Comparison of ENCODE assay signal across 10 cellular contexts in genomic region chr17:6551909-6552768, GRCh38. TPM values are rescaled to one million over a fixed set of nuclear protein-coding genes. Genes with fewer than 3 reads are reported as not detected.
A peak's percentile ranks its signal among the peaks of the same experiment; 100 is the strongest.
DNase-seq lines count a peak whose midpoint lies in the region; ATAC-seq, FAIRE-seq and TF ChIP-seq lines count a peak whose summit lies in the region.
"Had no signal": no experiment of that assay in that cellular context is flagged by ENCODE, and none has a peak within 500 bp of the region (broad histone marks: within the 10 kb centered on the region; RNA-seq: fewer than 3 reads in every experiment).

No MANE protein-coding gene starts in this region.

- in situ Hi-C loops in transverse colon (cut with MboI; ENCODE audit: low pct_ligation_motif_present in 1 of 4, low pct_unique_long_range_greater_than_20kb in 1 of 4, low sequenced_read_pairs in 3 of 4): no loop called here

- CTCF ChIA-PET in RWPE1 (lab: Yijun Ruan, JAX): interaction anchor here (0.7 to 1.3 kb wide), 2 partner anchors 77 to 966 kb away, joined by 3 to 5 read pairs; no protein-coding TSS in a partner anchor

- TF ChIP-seq POLR2A in lower leg skin (IDR thresholded peaks at IDR 0.05): no peak
- peak; percentile 44 for TF ChIP-seq POLR2A in transverse colon (IDR thresholded peaks at IDR 0.05)
- no peak for TF ChIP-seq POLR2A in GM12891 (IDR thresholded peaks at IDR 0.05; ENCODE audit: low read depth, low read length)

- intact Hi-C loops in lower leg skin (cut with DNase I; ENCODE audit: low total_unique reads) (no loop called here), transverse colon (cut with DNase I; ENCODE audit: low total_unique reads) (no loop called here)

- FAIRE-seq in GM12891 (lab: Jason Lieb, UNC): no peak
- FAIRE-seq: TTC549 had no signal

- WGBS in lower leg skin, 2 donors: 38 to 41% methylated on average over 13 of the region's 13 CpGs
- WGBS in transverse colon (ENCODE audit: low coverage in 1 of 2), 2 donors: 49 to 50% methylated on average over 8 to 13 of the region's 13 CpGs

- POLR2A ChIA-PET in RWPE1 (lab: Yijun Ruan, JAX; ENCODE audit: low non-redundant PET): interaction anchor here (0.9 kb wide), 1 partner anchor 28 kb away, joined by 3 read pairs; no protein-coding TSS in a partner anchor

- DNase-seq in NCI-H2227 (lab: John Stamatoyannopoulos, UW; ENCODE audit: unreplicated experiment): peak; percentile 11
- no peak for DNase-seq in NCI-H2227 treated with DMSO at 0.1 percent for 48 hours (lab: John Stamatoyannopoulos, UW)
- peak; percentile 84 for DNase-seq in RWPE1 (ENCODE audit: low spot score)
- DNase-seq in lower leg skin (ENCODE audit: low spot score in 2 of 2): peak; percentile 61 to 93
- peak; percentile 88 for DNase-seq in transverse colon
- no peak for DNase-seq in GM12891 (ENCODE audit: insufficient read length, low spot score)
- DNase-seq in activated CD4-positive, CD25-positive, alpha-beta regulatory T cell (lab: John Stamatoyannopoulos, UW): no peak
- DNase-seq: ACHN had no signal

- H3K9me3 ChIP-seq in transverse colon: no peaks in the 10 kb centered on the region

- TF ChIP-seq EP300 in transverse colon (IDR thresholded peaks at IDR 0.05; ENCODE audit: low read depth): no peak

- peaks cover 9% of the 10 kb centered on the region for H3K27me3 ChIP-seq in transverse colon

- H3K4me3 ChIP-seq in lower leg skin (ENCODE audit: low read depth, poor library complexity, severe bottlenecking) (no peak overlapping the region), transverse colon (no peak overlapping the region)

- H3K4me1 ChIP-seq in transverse colon: peaks cover 22 to 57% (median 44%) of the 10 kb centered on the region in 4 donors

- no peak for ATAC-seq in GM21526 (IDR thresholded peaks at IDR 0.05; ENCODE audit: low FRiP score, unreplicated experiment)

- H3K27ac ChIP-seq in RWPE1: peak overlapping the region; percentile 100
- peak overlapping the region; percentile 82 to 88 (median 85) for H3K27ac ChIP-seq in transverse colon

- no peak for TF ChIP-seq CTCF in RWPE1 (conservative IDR thresholded peaks at IDR 0.05; ENCODE audit: low read depth)
- no peak for TF ChIP-seq CTCF in lower leg skin (IDR thresholded peaks at IDR 0.05)
- no peak for TF ChIP-seq CTCF in transverse colon (IDR thresholded peaks at IDR 0.05)

- no peaks in the 10 kb centered on the region for H3K36me3 ChIP-seq in transverse colon

TF ChIP-seq in GM12891, 5 proteins besides CTCF, POLR2A, EP300 and RAD21:
- no peak for TF ChIP-seq SPI1 (IDR thresholded peaks at IDR 0.05; ENCODE audit: low read depth, low read length)
- no peak for TF ChIP-seq POU2F2 (IDR thresholded peaks at IDR 0.05; ENCODE audit: low read depth, low read length)
- no peak for TF ChIP-seq PAX5 (IDR thresholded peaks at IDR 0.05; ENCODE audit: insufficient read depth, low read length, severe bottlenecking)

RNA-seq across cellular contexts. Expression of gene PITPNM3, which starts 4.2 kb away (rescaled TPM):
- total RNA-seq in lower leg skin (10 to 100 TPM; 11.9 to 19.5 (median 16.3) TPM), transverse colon (10 to 100 TPM; 12.7 to 51.6 (median 29.7) TPM)
- 0.26 TPM for polyA plus RNA-seq in GM12891 (2012; ENCODE audit: low read depth, missing spikeins)

Comparison
In these comparisons a context has a peak if more than half of its experiments do, and no peak if none do; other contexts are left out.
1. DNase-seq: peak in NCI-H2227 (single experiment), RWPE1 (single experiment), lower leg skin (2 of 2) and transverse colon (single experiment); none in NCI-H2227 treated with DMSO at 0.1 percent for 48 hours (single experiment), GM12891 (single experiment) and activated CD4-positive, CD25-positive, alpha-beta regulatory T cell (0 of 4).